ENCODE assay signal across 22 cellular contexts in the genomic region with DNA sequence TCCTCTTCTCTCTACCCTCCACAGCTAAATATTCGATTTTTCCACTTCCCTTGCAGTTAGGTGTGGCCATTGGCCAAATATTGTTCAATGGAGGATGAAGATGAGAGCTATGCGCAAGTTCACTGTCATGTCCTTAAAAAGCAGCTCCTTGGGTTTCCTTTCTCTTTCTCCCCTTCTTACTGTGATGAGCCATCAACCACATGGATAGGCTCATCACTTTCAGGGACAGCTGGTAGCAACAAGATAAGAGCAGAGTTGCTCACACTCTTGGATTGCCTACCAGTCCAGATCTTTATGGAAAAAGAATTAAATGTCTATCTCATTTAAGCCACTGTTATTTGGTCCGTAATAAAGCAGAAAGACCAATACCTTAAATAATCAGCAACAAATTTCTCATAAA.
A peak's percentile ranks its signal among the peaks of the same experiment; 100 is the strongest.
DNase-seq lines count a peak whose midpoint lies in the region; ATAC-seq, FAIRE-seq and TF ChIP-seq lines count a peak whose summit lies in the region.
"Had no signal": no experiment of that assay in that cellular context is flagged by ENCODE, and none has a peak within 500 bp of the region (broad histone marks: within the 10 kb centered on the region; RNA-seq: fewer than 3 reads in every experiment).

No MANE protein-coding gene starts in this region.

- no peak overlapping the region for H2BK120ac ChIP-seq in mesenchymal stem cell (ENCODE audit: low read depth, low read length)

- TF ChIP-seq RAD21 in K562 (CRISPR knock-in tag; conservative IDR thresholded peaks at IDR 0.05 in 1 of 2, IDR thresholded peaks at IDR 0.05 in 1 of 2) = no peak

- H3K4me3 ChIP-seq in K562 (no peak overlapping the region), mesenchymal stem cell (ENCODE audit: insufficient read depth in 1 of 2, low read depth in 1 of 2, low read length in 2 of 2) (no peak overlapping the region), prostate gland (no peak overlapping the region)
- H3K4me3 ChIP-seq: BLaER1 treated with 17β-estradiol and CSF1 and Interleukin-3, amounts not matched to agents 10 nM and 100 nM; GM12878 had no signal

- H3K4me2 ChIP-seq in K562 (ENCODE audit: insufficient read depth, low read length) (no peak overlapping the region), mesenchymal stem cell (ENCODE audit: low read length, poor library complexity, severe bottlenecking) (no peak overlapping the region)
- H3K4me2 ChIP-seq: BLaER1 treated with 17β-estradiol and CSF1 and Interleukin-3, amounts not matched to agents 10 nM and 100 nM; KMS-11 had no signal

- DNase-seq in ELR (ENCODE audit: low read depth) = peak; percentile 5
- DNase-seq in OCI-M1 (lab: John Stamatoyannopoulos, UW) = peak; percentile 71
- DNase-seq in K562 (ENCODE audit: extremely low read depth in 1 of 4, low spot score in 3 of 4) = no peak
- DNase-seq in mesenchymal stem cell = peak; percentile 5
- DNase-seq in SW 1271 (lab: John Stamatoyannopoulos, UW) = no peak
- no peak for DNase-seq in prostate gland (ENCODE audit: low spot score)
- no peak for DNase-seq in glutamatergic neuron
- DNase-seq: 8988T; Caco-2; CD4-positive, CD25-positive, alpha-beta regulatory T cell; CD8-positive, alpha-beta memory T cell; DMS79; H9 had no signal

- intact Hi-C loops in K562 (cut with micrococcal nuclease) (no loop called here), prostate gland (cut with DNase I) (no loop called here)

- TF ChIP-seq EP300 in K562 (IDR thresholded peaks at IDR 0.05; ENCODE audit: low read length) = no peak

- H3K4ac ChIP-seq in mesenchymal stem cell (ENCODE audit: low read depth in 1 of 2, low read length in 2 of 2) = no peak overlapping the region

- no peak overlapping the region for H2BK15ac ChIP-seq in mesenchymal stem cell (ENCODE audit: low read depth, poor library complexity, severe bottlenecking)

- H3K27me3 ChIP-seq in K562 (ENCODE audit: control insufficient read depth in 2 of 2, insufficient read depth in 2 of 2, low read length in 2 of 2) = no peaks in the 10 kb centered on the region
- H3K27me3 ChIP-seq in mesenchymal stem cell (ENCODE audit: control insufficient read depth in 1 of 2, insufficient read depth in 1 of 2, low read length in 2 of 2) = no peaks in the 10 kb centered on the region
- no peaks in the 10 kb centered on the region for H3K27me3 ChIP-seq in prostate gland (replicated peaks; ENCODE audit: insufficient read depth)
- H3K27me3 ChIP-seq: BLaER1 treated with 17β-estradiol and CSF1 and Interleukin-3, amounts not matched to agents 10 nM and 100 nM had no signal

- peaks cover 3% of the 10 kb centered on the region for H3K27me3 Mint-ChIP-seq in glutamatergic neuron (ENCODE audit: unreplicated experiment)
- H3K27me3 Mint-ChIP-seq: B cell; CD4-positive, CD25-positive, alpha-beta regulatory T cell; CD8-positive, alpha-beta memory T cell had no signal

- ATAC-seq in K562 (no peak), GM19463 (IDR thresholded peaks at IDR 0.05; ENCODE audit: unreplicated experiment) (no peak)
- ATAC-seq: GM12878, HepG2 had no signal

- no peak overlapping the region for H3K4me3 Mint-ChIP-seq in glutamatergic neuron (ENCODE audit: unreplicated experiment)
- H3K4me3 Mint-ChIP-seq: B cell; CD4-positive, CD25-positive, alpha-beta regulatory T cell; CD8-positive, alpha-beta memory T cell; H9 had no signal

- H4K8ac ChIP-seq in mesenchymal stem cell (ENCODE audit: low read length) = no peak overlapping the region

- no TSS peak for BruUV-seq in K562 (replicated peaks; lab: Mats Ljungman, UMichigan)

- no peaks in the 10 kb centered on the region for H3K79me1 ChIP-seq in mesenchymal stem cell (replicated peaks; ENCODE audit: low read length, poor library complexity, severe bottlenecking)

- H4K20me1 ChIP-seq in K562 (replicated peaks; ENCODE audit: control insufficient read depth, insufficient read depth, low read length) = no peaks in the 10 kb centered on the region
- H4K20me1 ChIP-seq: BLaER1 treated with 17β-estradiol and CSF1 and Interleukin-3, amounts not matched to agents 10 nM and 100 nM had no signal

- H3K27ac Mint-ChIP-seq in glutamatergic neuron (ENCODE audit: unreplicated experiment) = no peak overlapping the region
- H3K27ac Mint-ChIP-seq: B cell; CD4-positive, CD25-positive, alpha-beta regulatory T cell; CD8-positive, alpha-beta memory T cell; H9 had no signal

- H3K9ac ChIP-seq in K562 (ENCODE audit: insufficient read depth in 1 of 2, low read depth in 2 of 2, low read length in 2 of 2) (no peak overlapping the region), mesenchymal stem cell (ENCODE audit: low read length) (no peak overlapping the region)
- H3K9ac ChIP-seq: BLaER1 treated with 17β-estradiol and CSF1 and Interleukin-3, amounts not matched to agents 10 nM and 100 nM; KMS-11 had no signal

- H3K18ac ChIP-seq in mesenchymal stem cell (ENCODE audit: low read depth in 1 of 2, low read length in 2 of 2) = no peak overlapping the region

- H2AFZ ChIP-seq in K562 (ENCODE audit: low read depth, low read length) = no peak overlapping the region
- H2AFZ ChIP-seq in mesenchymal stem cell (ENCODE audit: low read depth, low read length) = no peak overlapping the region

- H3K36me3 ChIP-seq in K562 (ENCODE audit: control insufficient read depth, insufficient read depth, low read length) (no peaks in the 10 kb centered on the region), mesenchymal stem cell (ENCODE audit: control insufficient read depth in 1 of 2, insufficient read depth in 2 of 2, low read depth in 1 of 2, low read length in 2 of 2) (no peaks in the 10 kb centered on the region), prostate gland (no peaks in the 10 kb centered on the region)
- H3K36me3 ChIP-seq: BLaER1 treated with 17β-estradiol and CSF1 and Interleukin-3, amounts not matched to agents 10 nM and 100 nM had no signal

- CTCF ChIA-PET in K562 (lab: Yijun Ruan, JAX; ENCODE audit: low intra/inter-chr PET ratio) = no interaction called here

- no peak for FAIRE-seq in K562 (lab: Jason Lieb, UNC)
- FAIRE-seq: D721Med, GM12878, GM19239, H1, HepG2 had no signal

- H3K27ac ChIP-seq in K562 (ENCODE audit: extremely low read depth, low read depth, low read length) = no peak overlapping the region
- no peak overlapping the region for H3K27ac ChIP-seq in mesenchymal stem cell (ENCODE audit: low read length, poor library complexity, severe bottlenecking)
- no peak overlapping the region for H3K27ac ChIP-seq in prostate gland
- H3K27ac ChIP-seq: BLaER1 treated with 17β-estradiol and CSF1 and Interleukin-3, amounts not matched to agents 10 nM and 100 nM; KMS-11 had no signal

- in situ Hi-C loops in K562 (cut with MboI) = no loop called here

- no peaks in the 10 kb centered on the region for H3K9me1 ChIP-seq in K562 (ENCODE audit: control insufficient read depth, insufficient read depth, low read length)

- H3K36me3 Mint-ChIP-seq in glutamatergic neuron (ENCODE audit: unreplicated experiment) = no peaks in the 10 kb centered on the region
- H3K36me3 Mint-ChIP-seq: CD4-positive, CD25-positive, alpha-beta regulatory T cell; CD8-positive, alpha-beta memory T cell had no signal

- no peak overlapping the region for H2BK5ac ChIP-seq in mesenchymal stem cell (ENCODE audit: low read depth, low read length, poor library complexity, severe bottlenecking)

- WGBS in K562 (ENCODE audit: insufficient coverage, low coverage, missing lambda C conversion rate) = 0% methylated on average over 3 of the region's 3 CpGs
- 94% methylated on average over 2 of the region's 3 CpGs for WGBS in mesenchymal stem cell
- WGBS in prostate gland = 98% methylated on average over 3 of the region's 3 CpGs

- H2AK5ac ChIP-seq in mesenchymal stem cell (ENCODE audit: low read length, severe bottlenecking) = no peak overlapping the region

- H3K23ac ChIP-seq in mesenchymal stem cell (ENCODE audit: low read length in 2 of 2) = no peak overlapping the region

- no peak overlapping the region for H3K14ac ChIP-seq in mesenchymal stem cell (ENCODE audit: low read length in 2 of 2)

- H3K9me3 Mint-ChIP-seq in glutamatergic neuron (ENCODE audit: unreplicated experiment) = peaks cover 2% of the 10 kb centered on the region
- H3K9me3 Mint-ChIP-seq: H9 had no signal

- no peaks in the 10 kb centered on the region for H3K79me2 ChIP-seq in K562 (ENCODE audit: control insufficient read depth, insufficient read depth, low read length)

- H4K91ac ChIP-seq in mesenchymal stem cell (ENCODE audit: low read length) = no peak overlapping the region

- TF ChIP-seq POLR2A in K562 (conservative IDR thresholded peaks at IDR 0.05) = no peak
- no peak for TF ChIP-seq POLR2A in prostate gland (IDR thresholded peaks at IDR 0.05)

- TF ChIP-seq CTCF in K562 (IDR thresholded peaks at IDR 0.05 in 2 of 3, conservative IDR thresholded peaks at IDR 0.05 in 1 of 3; ENCODE audit: insufficient read depth in 2 of 3, low read depth in 1 of 3, low read length in 3 of 3) (no peak), prostate gland (IDR thresholded peaks at IDR 0.05) (no peak), glutamatergic neuron (IDR thresholded peaks at IDR 0.05; ENCODE audit: partially characterized antibody, unreplicated experiment) (no peak)

- POLR2A ChIA-PET in K562 (lab: Yijun Ruan, JAX) = no interaction called here

- H2BK12ac ChIP-seq in mesenchymal stem cell (ENCODE audit: low read length in 2 of 2) = no peak overlapping the region

- H3K9me3 ChIP-seq in K562 (replicated peaks; ENCODE audit: control insufficient read depth, insufficient read depth, low read depth, low read length) (no peaks in the 10 kb centered on the region), mesenchymal stem cell (ENCODE audit: control insufficient read depth, low read length) (no peaks in the 10 kb centered on the region), prostate gland (no peaks in the 10 kb centered on the region)
- H3K9me3 ChIP-seq: BLaER1 treated with 17β-estradiol and CSF1 and Interleukin-3, amounts not matched to agents 10 nM and 100 nM; Caco-2 had no signal

- H3K4me1 Mint-ChIP-seq in glutamatergic neuron (ENCODE audit: low read depth, unreplicated experiment) = no peaks in the 10 kb centered on the region
- H3K4me1 Mint-ChIP-seq: B cell; CD4-positive, CD25-positive, alpha-beta regulatory T cell; CD8-positive, alpha-beta memory T cell had no signal

- H3K4me1 ChIP-seq in K562 (replicated peaks in 1 of 2; ENCODE audit: control insufficient read depth in 2 of 2, insufficient read depth in 2 of 2, low read length in 2 of 2) = no peaks in the 10 kb centered on the region
- H3K4me1 ChIP-seq in mesenchymal stem cell (ENCODE audit: control insufficient read depth, insufficient read depth, low read depth, low read length) = peaks cover 2% of the 10 kb centered on the region
- H3K4me1 ChIP-seq in prostate gland (replicated peaks) = no peaks in the 10 kb centered on the region
- H3K4me1 ChIP-seq: BLaER1 treated with 17β-estradiol and CSF1 and Interleukin-3, amounts not matched to agents 10 nM and 100 nM; Caco-2 had no signal

TF ChIP-seq in K562, 482 proteins besides CTCF, POLR2A, EP300 and RAD21 (continues in another document):
- TF ChIP-seq FOSL1 (tag; conservative IDR thresholded peaks at IDR 0.05) (peak; percentile 82), POLR2H (tag; IDR thresholded peaks at IDR 0.05; ENCODE audit: low read depth) (no peak), ZNF217 (CRISPR knock-in tag; IDR thresholded peaks at IDR 0.05) (no peak)

Comparison
In these comparisons a context has a peak if more than half of its experiments do, and no peak if none do; other contexts are left out.
1. DNase-seq: peak in ELR (single experiment), OCI-M1 (single experiment) and mesenchymal stem cell (single experiment); none in K562 (0 of 4), SW 1271 (0 of 2), prostate gland (single experiment) and glutamatergic neuron (single experiment).